26 cellular contexts compared by ENCODE assay signal in the genomic region with DNA sequence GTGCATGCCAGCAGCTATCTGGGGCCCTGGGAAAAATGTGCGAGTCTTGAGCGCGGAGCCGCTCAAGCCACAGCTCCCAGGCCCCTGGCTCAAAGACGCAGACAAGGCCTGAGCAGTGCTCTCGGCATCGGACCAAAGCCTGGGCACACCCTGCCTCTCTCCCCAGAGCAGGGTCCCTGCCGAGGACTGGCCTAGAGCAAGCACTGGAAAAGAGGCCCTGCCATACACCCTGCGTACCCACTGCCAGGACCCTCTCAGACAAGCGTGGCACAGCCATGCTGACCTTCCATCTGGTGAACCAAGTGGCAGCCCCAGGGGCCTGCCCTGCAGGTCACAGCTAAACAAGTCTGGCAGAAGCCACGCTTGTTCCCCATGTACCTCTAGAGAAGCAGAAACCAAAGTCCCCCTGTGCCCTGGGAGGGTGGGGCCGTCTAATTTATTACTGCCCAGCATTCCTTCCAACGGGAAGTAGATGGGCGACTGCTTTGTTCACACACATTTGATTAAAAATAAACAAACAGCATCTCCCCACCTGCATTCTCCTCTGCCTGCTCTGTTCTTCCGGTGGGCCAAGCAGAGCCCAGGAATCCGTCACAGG.
"Had no signal": no experiment of that assay in that cellular context is flagged by ENCODE, and none has a peak within 500 bp of the region (broad histone marks: within the 10 kb centered on the region; RNA-seq: fewer than 3 reads in every experiment).

No MANE protein-coding gene starts in this region.

- H3K4me1 ChIP-seq: ascending aorta had no signal

- FAIRE-seq: TTC549 had no signal

- H3K27me3 ChIP-seq: ascending aorta had no signal

- H3K4me1 Mint-ChIP-seq: activated B cell treated with CpG ODN at 0.5 μM for 24 hours; activated CD4-positive, alpha-beta T cell treated with anti-CD3 and anti-CD28 coated beads, Interleukin-2, amount 10 ng/mL, durations not matched to agents 24 days and 14 days; activated CD8-positive, alpha-beta memory T cell treated with anti-CD3 and anti-CD28 coated beads, Interleukin-2, amount 10 ng/mL, durations not matched to agents 7 days and 5 days; activated naive CD8-positive, alpha-beta T cell treated with anti-CD3 and anti-CD28 coated beads, Interleukin-2, amount 50 U/mL, for 24 hours; brain had no signal

- ATAC-seq: activated CD8-positive, alpha-beta memory T cell treated with anti-CD3 and anti-CD28 coated beads, Interleukin-2, amount 10 ng/mL, durations not matched to agents 7 days and 5 days; activated naive CD4-positive, alpha-beta T cell treated with anti-CD3 and anti-CD28 coated beads, Interleukin-2, amount 50 U/mL, for 72 hours; activated naive CD8-positive, alpha-beta T cell treated with anti-CD3 and anti-CD28 coated beads, Interleukin-2, amount 50 U/mL, for 24 hours had no signal

- H3K27me3 Mint-ChIP-seq: activated B cell treated with CpG ODN at 0.5 μM for 24 hours; activated CD4-positive, alpha-beta T cell treated with anti-CD3 and anti-CD28 coated beads, Interleukin-2, amount 10 ng/mL, durations not matched to agents 24 days and 14 days; activated CD8-positive, alpha-beta memory T cell treated with anti-CD3 and anti-CD28 coated beads, Interleukin-2, amount 10 ng/mL, durations not matched to agents 7 days and 5 days; activated naive CD8-positive, alpha-beta T cell treated with anti-CD3 and anti-CD28 coated beads, Interleukin-2, amount 50 U/mL, for 24 hours; activated T-cell treated with anti-CD3 and anti-CD28 coated beads, Interleukin-2, amount 50 U/mL, for 24 hours; brain had no signal

- H3K4me3 ChIP-seq: ascending aorta had no signal

- DNase-seq: activated B cell treated with CpG ODN at 0.5 μM for 24 hours; activated CD4-positive, alpha-beta T cell treated with anti-CD3 and anti-CD28 coated beads for 1 hour; activated CD4-positive, alpha-beta T cell treated with anti-CD3 and anti-CD28 coated beads, Interleukin-2, amount 10 ng/mL, durations not matched to agents 24 days and 14 days; activated CD4-positive, alpha-beta T cell treated with anti-CD3 and anti-CD28 coated beads, Interleukin-2, amount 50 U/mL, for 48 hours; activated CD8-positive, alpha-beta memory T cell treated with anti-CD3 and anti-CD28 coated beads, Interleukin-2, amount 10 ng/mL, durations not matched to agents 7 days and 5 days; activated effector memory CD4-positive, alpha-beta T cell treated with anti-CD3 and anti-CD28 coated beads, Interleukin-2, amount 50 U/mL, for 16 hours; activated naive CD4-positive, alpha-beta T cell treated with Interleukin-2 at 50 U/mL for 16 hours; activated naive CD8-positive, alpha-beta T cell treated with anti-CD3 and anti-CD28 coated beads, Interleukin-2, amount 50 U/mL, for 24 hours; activated T-cell treated with anti-CD3 and anti-CD28 coated beads, Interleukin-2, amount 50 U/mL, for 24 hours; amniotic stem cell; Kasumi-1; KBM-7; NCI-H1105 treated with DMSO at 0.1 percent for 48 hours; NCI-H1436 treated with DMSO at 0.1 percent for 48 hours; NCI-H187; NCI-H2081; NCI-H446 treated with DMSO at 0.1 percent for 48 hours; NCI-H524 treated with DMSO at 0.1 percent for 48 hours; NCI-H82; SHP77 treated with DMSO at 0.1 percent for 48 hours; T-helper 2 cell; T1000 had no signal

- H3K36me3 Mint-ChIP-seq: activated CD8-positive, alpha-beta memory T cell treated with anti-CD3 and anti-CD28 coated beads, Interleukin-2, amount 10 ng/mL, durations not matched to agents 7 days and 5 days; activated naive CD4-positive, alpha-beta T cell treated with anti-CD3 and anti-CD28 coated beads, Interleukin-2, amount 50 U/mL, for 72 hours had no signal

- H3K9me3 ChIP-seq: ascending aorta had no signal

- H3K27ac ChIP-seq: ascending aorta had no signal

- H3K4me3 Mint-ChIP-seq: activated B cell treated with CpG ODN at 0.5 μM for 24 hours; activated CD4-positive, alpha-beta T cell treated with anti-CD3 and anti-CD28 coated beads, Interleukin-2, amount 10 ng/mL, durations not matched to agents 24 days and 14 days; activated CD8-positive, alpha-beta memory T cell treated with anti-CD3 and anti-CD28 coated beads, Interleukin-2, amount 10 ng/mL, durations not matched to agents 7 days and 5 days; activated naive CD8-positive, alpha-beta T cell treated with anti-CD3 and anti-CD28 coated beads, Interleukin-2, amount 50 U/mL, for 24 hours; activated T-cell treated with anti-CD3 and anti-CD28 coated beads, Interleukin-2, amount 50 U/mL, for 24 hours; brain had no signal

- H3K9me3 Mint-ChIP-seq: activated B cell treated with CpG ODN at 0.5 μM for 24 hours; activated CD4-positive, alpha-beta T cell treated with anti-CD3 and anti-CD28 coated beads, Interleukin-2, amount 10 ng/mL, durations not matched to agents 24 days and 14 days; activated naive CD4-positive, alpha-beta T cell treated with anti-CD3 and anti-CD28 coated beads, Interleukin-2, amount 50 U/mL, for 72 hours; activated naive CD8-positive, alpha-beta T cell treated with anti-CD3 and anti-CD28 coated beads, Interleukin-2, amount 50 U/mL, for 24 hours; activated T-cell treated with anti-CD3 and anti-CD28 coated beads, Interleukin-2, amount 50 U/mL, for 24 hours; brain had no signal

- H3K27ac Mint-ChIP-seq: activated CD4-positive, alpha-beta T cell treated with anti-CD3 and anti-CD28 coated beads, Interleukin-2, amount 10 ng/mL, durations not matched to agents 24 days and 14 days; activated CD8-positive, alpha-beta memory T cell treated with anti-CD3 and anti-CD28 coated beads, Interleukin-2, amount 10 ng/mL, durations not matched to agents 7 days and 5 days; activated naive CD8-positive, alpha-beta T cell treated with anti-CD3 and anti-CD28 coated beads, Interleukin-2, amount 50 U/mL, for 24 hours; activated T-cell treated with anti-CD3 and anti-CD28 coated beads, Interleukin-2, amount 50 U/mL, for 24 hours; brain had no signal
